Comparison of ENCODE assay signal across 22 cellular contexts in the genomic region with DNA sequence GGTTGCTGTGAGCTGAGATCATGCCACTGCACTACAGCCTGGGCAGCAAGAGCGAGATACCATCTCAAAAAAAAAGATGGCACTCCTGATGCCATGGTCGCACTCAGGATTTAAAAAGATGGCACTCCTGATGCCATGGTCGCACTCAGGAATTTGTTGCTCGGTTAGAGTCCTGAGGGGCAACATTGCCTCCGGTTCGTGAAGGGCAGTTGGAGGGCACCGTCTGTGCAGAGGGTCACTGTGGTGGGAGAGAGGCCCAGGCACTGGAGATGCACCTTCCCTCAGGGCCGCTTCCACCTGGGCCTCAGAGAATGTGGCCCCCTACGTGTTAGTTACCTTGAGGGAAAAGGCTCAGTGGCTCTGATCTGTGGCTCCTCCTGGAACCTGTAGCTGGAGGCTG. TPM values are rescaled to one million over a fixed set of nuclear protein-coding genes. Genes with fewer than 3 reads are reported as not detected.
DNase-seq lines count a peak whose midpoint lies in the region; ATAC-seq and TF ChIP-seq lines count a peak whose summit lies in the region.
"Had no signal": no experiment of that assay in that cellular context is flagged by ENCODE, and none has a peak within 500 bp of the region (broad histone marks: within the 10 kb centered on the region; RNA-seq: fewer than 3 reads in every experiment).

No MANE protein-coding gene starts in this region.

- H3K27me3 Mint-ChIP-seq in activated T-helper 2 cell treated with anti-CD3 and anti-CD28 coated beads, Interferon-gamma antibody, Interleukin-2, Interleukin-4, amounts not matched to agents 10 μg/mL and 5 μg/mL and 100 μg/mL, durations not matched to agents 14 hours and 24 hours and 36 hours (ENCODE audit: low read depth), result no peaks in the 10 kb centered on the region
- H3K27me3 Mint-ChIP-seq: B cell; CD4-positive, alpha-beta T cell had no signal

- H3K4me1 Mint-ChIP-seq in activated T-helper 2 cell treated with anti-CD3 and anti-CD28 coated beads, Interferon-gamma antibody, Interleukin-2, Interleukin-4, amounts not matched to agents 10 μg/mL and 5 μg/mL and 100 μg/mL, durations not matched to agents 14 hours and 24 hours and 36 hours (ENCODE audit: low read depth), result peaks cover 23% of the 10 kb centered on the region
- H3K4me1 Mint-ChIP-seq: B cell had no signal

- H3K4me3 Mint-ChIP-seq in activated T-helper 2 cell treated with anti-CD3 and anti-CD28 coated beads, Interferon-gamma antibody, Interleukin-2, Interleukin-4, amounts not matched to agents 10 μg/mL and 5 μg/mL and 100 μg/mL, durations not matched to agents 14 hours and 24 hours and 36 hours (ENCODE audit: low read depth), result no peak overlapping the region
- H3K4me3 Mint-ChIP-seq: B cell; CD4-positive, alpha-beta T cell; CD8-positive, alpha-beta T cell had no signal

- peaks cover 0 to 17% of the 10 kb centered on the region in 2 donors for H3K9me3 ChIP-seq in right atrium auricular region
- H3K9me3 ChIP-seq: Caco-2 had no signal

- TF ChIP-seq CTCF in right atrium auricular region (IDR thresholded peaks at IDR 0.05), result no peak

- H3K27me3 ChIP-seq in right atrium auricular region, result no peaks in the 10 kb centered on the region
- H3K27me3 ChIP-seq: BLaER1 treated with 17β-estradiol and CSF1 and Interleukin-3, amounts not matched to agents 10 nM and 100 nM had no signal

- H3K27ac Mint-ChIP-seq in activated T-helper 2 cell treated with anti-CD3 and anti-CD28 coated beads, Interferon-gamma antibody, Interleukin-2, Interleukin-4, amounts not matched to agents 10 μg/mL and 5 μg/mL and 100 μg/mL, durations not matched to agents 14 hours and 24 hours and 36 hours, result peak overlapping the region; percentile 28
- H3K27ac Mint-ChIP-seq: B cell; CD4-positive, alpha-beta T cell; CD8-positive, alpha-beta T cell had no signal

- intact Hi-C loops in Right ventricle myocardium inferior (cut with DNase I), result no loop called here
- intact Hi-C loops in activated T-helper 2 cell treated with anti-CD3 and anti-CD28 coated beads, Interferon-gamma antibody, Interleukin-2, Interleukin-4, amounts not matched to agents 10 μg/mL and 5 μg/mL and 100 μg/mL, durations not matched to agents 14 hours and 24 hours and 36 hours (cut with micrococcal nuclease), result no loop called here

- no peak overlapping the region for H3K27ac ChIP-seq in right atrium auricular region
- H3K27ac ChIP-seq: 22Rv1; A549; BLaER1 treated with 17β-estradiol and CSF1 and Interleukin-3, amounts not matched to agents 10 nM and 100 nM; C4-2B had no signal

- H3K36me3 Mint-ChIP-seq in activated T-helper 2 cell treated with anti-CD3 and anti-CD28 coated beads, Interferon-gamma antibody, Interleukin-2, Interleukin-4, amounts not matched to agents 10 μg/mL and 5 μg/mL and 100 μg/mL, durations not matched to agents 14 hours and 24 hours and 36 hours (ENCODE audit: low read depth), result peaks cover 93% of the 10 kb centered on the region

- peaks cover 98% of the 10 kb centered on the region for H3K36me3 ChIP-seq in right atrium auricular region

- H3K9me3 Mint-ChIP-seq in activated T-helper 2 cell treated with anti-CD3 and anti-CD28 coated beads, Interferon-gamma antibody, Interleukin-2, Interleukin-4, amounts not matched to agents 10 μg/mL and 5 μg/mL and 100 μg/mL, durations not matched to agents 14 hours and 24 hours and 36 hours, result peaks cover 13% of the 10 kb centered on the region

- peak; percentile 24 for DNase-seq in activated effector memory CD4-positive, alpha-beta T cell treated with anti-CD3 and anti-CD28 coated beads, Interleukin-2, amount 50 U/mL, for 16 hours
- no peak for DNase-seq in activated effector memory CD4-positive, alpha-beta T cell treated with Interleukin-2 at 50 U/mL for 16 hours
- DNase-seq in right atrium auricular region (ENCODE audit: low spot score), result peak; percentile 48
- no peak for DNase-seq in Right ventricle myocardium inferior (ENCODE audit: missing footprints)
- no peak for DNase-seq in activated T-helper 2 cell treated with anti-CD3 and anti-CD28 coated beads, Interferon-gamma antibody, Interleukin-2, Interleukin-4, amounts not matched to agents 10 μg/mL and 5 μg/mL and 100 μg/mL, durations not matched to agents 14 hours and 24 hours and 36 hours (ENCODE audit: low spot score)
- DNase-seq in stimulated activated CD8-positive, alpha-beta memory T cell treated with anti-CD3 and anti-CD28 coated beads, Interleukin-4, amount 100 ng/mL, for 48 hours, result peak; percentile 16
- DNase-seq in cortex of kidney (lab: John Stamatoyannopoulos, UW), result no peak
- DNase-seq: AML-193; Calu3; CD4-positive, alpha-beta T cell; CD8-positive, alpha-beta T cell; DMS79 treated with DMSO at 0.1 percent for 48 hours; GF-D8 had no signal

- no peak overlapping the region for H3K4me3 ChIP-seq in right atrium auricular region
- H3K4me3 ChIP-seq: A549; BLaER1 treated with 17β-estradiol and CSF1 and Interleukin-3, amounts not matched to agents 10 nM and 100 nM; GM12878 had no signal

- ATAC-seq in Right ventricle myocardium inferior, result no peak
- no peak for ATAC-seq in HG02852 (IDR thresholded peaks at IDR 0.05; ENCODE audit: unreplicated experiment)
- ATAC-seq: A549; CD8-positive, alpha-beta T cell; GM12878 had no signal

- no peaks in the 10 kb centered on the region for H3K4me1 ChIP-seq in right atrium auricular region
- H3K4me1 ChIP-seq: A549; BLaER1 treated with 17β-estradiol and CSF1 and Interleukin-3, amounts not matched to agents 10 nM and 100 nM; Caco-2 had no signal

RNA-seq across cellular contexts. Expression of gene GTPBP4, which starts 18.3 kb away (rescaled TPM):
- 10 to 100 TPM; 14.4 to 14.6 TPM for total RNA-seq in right atrium auricular region
- 29.3 TPM for total RNA-seq in Right ventricle myocardium inferior
- 134 and 135 TPM in 2 replicates for total RNA-seq in activated T-helper 2 cell treated with anti-CD3 and anti-CD28 coated beads, Interferon-gamma antibody, Interleukin-2, Interleukin-4, amounts not matched to agents 10 μg/mL and 5 μg/mL and 100 μg/mL, durations not matched to agents 14 hours and 24 hours and 36 hours

RNA-seq across cellular contexts. Expression of gene IDI2, which starts 19.1 kb away (rescaled TPM):
- under 1 TPM in 1 of 2 donors, not detected in 1; 0.24 TPM for total RNA-seq in right atrium auricular region
- total RNA-seq in Right ventricle myocardium inferior, result 0.30 TPM
- not detected in 2 replicates for total RNA-seq in activated T-helper 2 cell treated with anti-CD3 and anti-CD28 coated beads, Interferon-gamma antibody, Interleukin-2, Interleukin-4, amounts not matched to agents 10 μg/mL and 5 μg/mL and 100 μg/mL, durations not matched to agents 14 hours and 24 hours and 36 hours
- total RNA-seq: A172; B cell; Caco-2; Calu3; CD4-positive, alpha-beta T cell; CD8-positive, alpha-beta T cell; GM12878 had no signal

RNA-seq across cellular contexts. Expression of gene IDI1, which starts 42.3 kb away (rescaled TPM):
- total RNA-seq in right atrium auricular region (10 to 100 TPM; 16.7 to 24.3 TPM), Right ventricle myocardium inferior (14.6 TPM)
- total RNA-seq in activated T-helper 2 cell treated with anti-CD3 and anti-CD28 coated beads, Interferon-gamma antibody, Interleukin-2, Interleukin-4, amounts not matched to agents 10 μg/mL and 5 μg/mL and 100 μg/mL, durations not matched to agents 14 hours and 24 hours and 36 hours, result 80.1 and 89.6 TPM in 2 replicates

RNA-seq across cellular contexts. Expression of gene WDR37, which starts 49.6 kb away (rescaled TPM):
- 10 to 100 TPM; 19.4 to 20.2 TPM for total RNA-seq in right atrium auricular region
- total RNA-seq in Right ventricle myocardium inferior, result 28.9 TPM
- total RNA-seq in activated T-helper 2 cell treated with anti-CD3 and anti-CD28 coated beads, Interferon-gamma antibody, Interleukin-2, Interleukin-4, amounts not matched to agents 10 μg/mL and 5 μg/mL and 100 μg/mL, durations not matched to agents 14 hours and 24 hours and 36 hours, result 17.0 and 18.9 TPM in 2 replicates

Comparison
In these comparisons a context has a peak if more than half of its experiments do, and no peak if none do; other contexts are left out.
1. DNase-seq: peak in activated effector memory CD4-positive, alpha-beta T cell treated with anti-CD3 and anti-CD28 coated beads, Interleukin-2, amount 50 U/mL, for 16 hours (single experiment), right atrium auricular region (single experiment) and stimulated activated CD8-positive, alpha-beta memory T cell treated with anti-CD3 and anti-CD28 coated beads, Interleukin-4, amount 100 ng/mL, for 48 hours (single experiment); none in activated effector memory CD4-positive, alpha-beta T cell treated with Interleukin-2 at 50 U/mL for 16 hours (single experiment), Right ventricle myocardium inferior (single experiment), activated T-helper 2 cell treated with anti-CD3 and anti-CD28 coated beads, Interferon-gamma antibody, Interleukin-2, Interleukin-4, amounts not matched to agents 10 μg/mL and 5 μg/mL and 100 μg/mL, durations not matched to agents 14 hours and 24 hours and 36 hours (single experiment) and cortex of kidney (single experiment).